28 cellular contexts compared by ENCODE assay signal in genomic region chr5:2288968-2289367, GRCh38.
"Had no signal": no experiment of that assay in that cellular context is flagged by ENCODE, and none has a peak within 500 bp of the region (broad histone marks: within the 10 kb centered on the region; RNA-seq: fewer than 3 reads in every experiment).

No MANE protein-coding gene starts in this region.

- H3K9me3 ChIP-seq: esophagus squamous epithelium, gastrocnemius medialis, left lung, lower lobe of right lung had no signal

- ATAC-seq: esophagus mucosa; gastrocnemius medialis; heart right ventricle; left cardiac atrium; left lung; left ventricle myocardium superior; lower lobe of right lung; naive thymus-derived CD4-positive, alpha-beta T cell had no signal

- H3K4me1 ChIP-seq: esophagus squamous epithelium, gastrocnemius medialis, heart right ventricle, left lung, lower lobe of right lung had no signal

- H3K27ac ChIP-seq: coronary artery, dorsolateral prefrontal cortex, epithelial cell of prostate, esophagus squamous epithelium, gastrocnemius medialis, heart right ventricle, left lung, lower lobe of right lung had no signal

- H3K36me3 ChIP-seq: esophagus squamous epithelium, gastrocnemius medialis, heart right ventricle, left lung, lower lobe of right lung had no signal

- DNase-seq: dermis blood vessel endothelial cell; dorsolateral prefrontal cortex; effector CD4-positive, alpha-beta T cell; effector memory CD4-positive, alpha-beta T cell; endodermal cell; erythroblast; esophagus squamous epithelium; foreskin fibroblast; foreskin melanocyte; gastrocnemius medialis; glutamatergic neuron; head of caudate nucleus; heart right ventricle; hippocampal formation; left cardiac atrium; left lung; left ventricle myocardium superior; lower lobe of right lung; mesenchymal stem cell; midbrain; naive thymus-derived CD4-positive, alpha-beta T cell had no signal

- FAIRE-seq: colon, endometrium, islet of Langerhans, keratinocyte had no signal

- H3K4me3 ChIP-seq: coronary artery, dorsolateral prefrontal cortex, esophagus squamous epithelium, gastrocnemius medialis, heart right ventricle, left lung, lower lobe of right lung had no signal

- H3K27me3 ChIP-seq: gastrocnemius medialis, left lung had no signal
